22 cellular contexts compared by ENCODE assay signal in genomic region chr1:232252719-232253118, GRCh38.
"Had no signal": no experiment of that assay in that cellular context is flagged by ENCODE, and none has a peak within 500 bp of the region (broad histone marks: within the 10 kb centered on the region; RNA-seq: fewer than 3 reads in every experiment).

No MANE protein-coding gene starts in this region.

- DNase-seq: effector CD4-positive, alpha-beta T cell; foreskin melanocyte; heart left ventricle; hippocampal formation; left colon; left ventricle myocardium superior; mesenchymal stem cell; midbrain; psoas muscle; retina; right lobe of liver; stimulated activated CD4-positive, alpha-beta T cell treated with anti-CD3 and anti-CD28 coated beads, Interleukin-4, amount 100 ng/mL, for 1 hour; stimulated activated CD8-positive, alpha-beta memory T cell treated with anti-CD3 and anti-CD28 coated beads, Interleukin-4, amount 100 ng/mL, for 48 hours; tibial artery; upper lobe of left lung; uterus had no signal

- H3K36me3 Mint-ChIP-seq: natural killer cell treated with Interleukin-12 subunit alpha and Interleukin-12 subunit beta and Interleukin-15 and Interleukin-18, amount 100 ng/mL, for 72 hours; stimulated activated effector memory CD8-positive, alpha-beta T cell treated with anti-CD3 and anti-CD28 coated beads, Interleukin-12 subunit alpha, Interleukin-12 subunit beta, amount 100 ng/mL, for 72 hours had no signal

- H3K27ac Mint-ChIP-seq: natural killer cell treated with Interleukin-12 subunit alpha and Interleukin-12 subunit beta and Interleukin-15 and Interleukin-18, amount 100 ng/mL, for 72 hours; stimulated activated effector memory CD8-positive, alpha-beta T cell treated with anti-CD3 and anti-CD28 coated beads, Interleukin-12 subunit alpha, Interleukin-12 subunit beta, amount 100 ng/mL, for 72 hours; stimulated activated naive CD8-positive, alpha-beta T cell treated with anti-CD3 and anti-CD28 coated beads, Interleukin-15, Interleukin-2, amounts not matched to agents 100 ng/mL and 50 ng/mL, for 24 hours had no signal

- H3K27me3 ChIP-seq: right lobe of liver, tibial artery, upper lobe of left lung, uterus had no signal

- H3K9ac ChIP-seq: parathyroid adenoma had no signal

- H3K9me3 ChIP-seq: heart left ventricle, psoas muscle, right lobe of liver, tibial artery, upper lobe of left lung, uterus had no signal

- H3K27ac ChIP-seq: coronary artery, heart left ventricle, parathyroid adenoma, psoas muscle, right lobe of liver, tibial artery, upper lobe of left lung, uterus had no signal

- H3K4me3 Mint-ChIP-seq: natural killer cell treated with Interleukin-12 subunit alpha and Interleukin-12 subunit beta and Interleukin-15 and Interleukin-18, amount 100 ng/mL, for 72 hours; stimulated activated effector memory CD8-positive, alpha-beta T cell treated with anti-CD3 and anti-CD28 coated beads, Interleukin-12 subunit alpha, Interleukin-12 subunit beta, amount 100 ng/mL, for 72 hours; stimulated activated naive CD8-positive, alpha-beta T cell treated with anti-CD3 and anti-CD28 coated beads, Interleukin-15, Interleukin-2, amounts not matched to agents 100 ng/mL and 50 ng/mL, for 24 hours had no signal

- H3K4me3 ChIP-seq: coronary artery, heart left ventricle, lung, psoas muscle, right lobe of liver, tibial artery, upper lobe of left lung, uterus had no signal

- H3K4me1 ChIP-seq: heart left ventricle, parathyroid adenoma, psoas muscle, right lobe of liver, tibial artery, upper lobe of left lung, uterus had no signal

- H3K9me3 Mint-ChIP-seq: natural killer cell treated with Interleukin-12 subunit alpha and Interleukin-12 subunit beta and Interleukin-15 and Interleukin-18, amount 100 ng/mL, for 72 hours; stimulated activated effector memory CD8-positive, alpha-beta T cell treated with anti-CD3 and anti-CD28 coated beads, Interleukin-12 subunit alpha, Interleukin-12 subunit beta, amount 100 ng/mL, for 72 hours; stimulated activated naive CD8-positive, alpha-beta T cell treated with anti-CD3 and anti-CD28 coated beads, Interleukin-15, Interleukin-2, amounts not matched to agents 100 ng/mL and 50 ng/mL, for 24 hours had no signal

- H3K36me3 ChIP-seq: heart left ventricle, right lobe of liver, tibial artery, upper lobe of left lung, uterus had no signal

- ATAC-seq: heart left ventricle; left colon; left ventricle myocardium superior; natural killer cell treated with Interleukin-12 subunit alpha and Interleukin-12 subunit beta and Interleukin-15 and Interleukin-18, amount 100 ng/mL, for 72 hours; psoas muscle; right lobe of liver; stimulated activated effector memory CD8-positive, alpha-beta T cell treated with anti-CD3 and anti-CD28 coated beads, Interleukin-12 subunit alpha, Interleukin-12 subunit beta, amount 100 ng/mL, for 72 hours had no signal
